24 cellular contexts compared by ENCODE assay signal in the genomic region with DNA sequence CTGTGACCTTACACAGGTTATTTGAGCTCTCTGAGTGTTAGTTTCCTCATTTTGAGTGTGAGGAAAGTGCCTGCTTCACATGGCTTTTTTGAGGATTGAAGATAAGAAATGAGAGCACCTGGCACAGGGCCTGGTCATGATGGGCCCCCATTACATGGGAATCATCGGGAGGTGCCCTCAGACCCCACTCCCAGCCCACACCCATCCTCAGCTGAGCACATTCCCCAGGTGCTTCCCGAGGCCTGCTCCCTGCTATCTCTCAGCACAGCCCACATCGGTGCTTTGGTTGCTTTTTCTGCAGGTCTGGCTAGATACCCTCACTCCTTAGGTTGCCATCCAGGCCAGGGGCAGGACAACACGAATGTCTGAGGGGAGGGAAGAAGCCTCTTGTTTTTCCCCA. TPM values are rescaled to one million over a fixed set of nuclear protein-coding genes. Genes with fewer than 3 reads are reported as not detected.
DNase-seq lines count a peak whose midpoint lies in the region; ATAC-seq, FAIRE-seq and TF ChIP-seq lines count a peak whose summit lies in the region.
"Had no signal": no experiment of that assay in that cellular context is flagged by ENCODE, and none has a peak within 500 bp of the region (broad histone marks: within the 10 kb centered on the region; RNA-seq: fewer than 3 reads in every experiment).

No MANE protein-coding gene starts in this region.

- H3K9ac ChIP-seq in kidney (ENCODE audit: low read length in 2 of 2), result no peak overlapping the region
- H3K9ac ChIP-seq: BLaER1 had no signal

- H3K4me1 Mint-ChIP-seq in activated naive CD8-positive, alpha-beta T cell treated with anti-CD3 and anti-CD28 coated beads, Interleukin-2, amount 50 U/mL, for 24 hours, result no peaks in the 10 kb centered on the region
- H3K4me1 Mint-ChIP-seq: CD4-positive, CD25-positive, alpha-beta regulatory T cell; GM23338 had no signal

- H3K27ac ChIP-seq in VCaP (peak overlapping the region; percentile 68; the same call in 1 of the 2 replicates), kidney (ENCODE audit: low read depth in 2 of 2, low read length in 2 of 2) (no peak overlapping the region), right lobe of liver (peak overlapping the region in 2 of 3 donors; percentile 19 to 70), spleen (no peak overlapping the region)
- H3K27ac ChIP-seq: BLaER1, C4-2B had no signal

- H3K27ac Mint-ChIP-seq in activated naive CD8-positive, alpha-beta T cell treated with anti-CD3 and anti-CD28 coated beads, Interleukin-2, amount 50 U/mL, for 24 hours, result no peak overlapping the region
- H3K27ac Mint-ChIP-seq: B cell; CD4-positive, CD25-positive, alpha-beta regulatory T cell; CD8-positive, alpha-beta T cell; GM23338; H9 had no signal

- H3K4me1 ChIP-seq in kidney (ENCODE audit: control insufficient read depth in 1 of 2, insufficient read depth in 1 of 2, low read depth in 1 of 2, low read length in 2 of 2), result peaks cover 2 to 5% of the 10 kb centered on the region in 2 donors
- peaks cover 0 to 88% (median 32%) of the 10 kb centered on the region in 4 donors for H3K4me1 ChIP-seq in right lobe of liver
- H3K4me1 ChIP-seq in spleen, result peaks cover 0 to under 1% (median 0%) of the 10 kb centered on the region in 6 donors

- peak; percentile 52 for DNase-seq in kidney
- peak in 1 of 3 donors; percentile 43 for DNase-seq in right lobe of liver
- DNase-seq in spleen, result peak; percentile 50
- no peak for DNase-seq in iPS-NIHi7 (ENCODE audit: extremely low spot score)
- DNase-seq in activated naive CD8-positive, alpha-beta T cell treated with anti-CD3 and anti-CD28 coated beads, Interleukin-2, amount 50 U/mL, for 24 hours, result no peak
- no peak for DNase-seq in stimulated activated CD4-positive, alpha-beta T cell treated with anti-CD3 and anti-CD28 coated beads, Interleukin-4, amount 100 ng/mL, for 24 hours
- no peak for DNase-seq in effector CD8-positive, alpha-beta T cell (lab: John Stamatoyannopoulos, UW)
- DNase-seq: CD4-positive, CD25-positive, alpha-beta regulatory T cell; CD8-positive, alpha-beta T cell; DMS 273 treated with DMSO at 0.1 percent for 48 hours; DMS79; EL; GDM1; H9 had no signal

- no peak overlapping the region for H3K4me3 Mint-ChIP-seq in activated naive CD8-positive, alpha-beta T cell treated with anti-CD3 and anti-CD28 coated beads, Interleukin-2, amount 50 U/mL, for 24 hours
- H3K4me3 Mint-ChIP-seq: B cell; CD4-positive, CD25-positive, alpha-beta regulatory T cell; CD8-positive, alpha-beta T cell; GM23338; H9 had no signal

- no peaks in the 10 kb centered on the region for H3K36me3 Mint-ChIP-seq in activated naive CD8-positive, alpha-beta T cell treated with anti-CD3 and anti-CD28 coated beads, Interleukin-2, amount 50 U/mL, for 24 hours (ENCODE audit: low read depth)
- H3K36me3 Mint-ChIP-seq: CD4-positive, CD25-positive, alpha-beta regulatory T cell; CD8-positive, alpha-beta T cell had no signal

- TF ChIP-seq POLR2A in right lobe of liver (IDR thresholded peaks at IDR 0.05), result no peak
- no peak for TF ChIP-seq POLR2A in spleen (IDR thresholded peaks at IDR 0.05)

- no peaks in the 10 kb centered on the region for H3K9me3 Mint-ChIP-seq in activated naive CD8-positive, alpha-beta T cell treated with anti-CD3 and anti-CD28 coated beads, Interleukin-2, amount 50 U/mL, for 24 hours
- H3K9me3 Mint-ChIP-seq: CD4-positive, CD25-positive, alpha-beta regulatory T cell; CD8-positive, alpha-beta T cell; GM23338; H9 had no signal

- H3K27me3 ChIP-seq in right lobe of liver (no peaks in the 10 kb centered on the region), spleen (replicated peaks in 1 of 7) (no peaks in the 10 kb centered on the region)
- H3K27me3 ChIP-seq: BLaER1 had no signal

- no peaks in the 10 kb centered on the region for H3K36me3 ChIP-seq in kidney (ENCODE audit: control insufficient read depth in 1 of 2, insufficient read depth in 2 of 2, low read length in 2 of 2)
- H3K36me3 ChIP-seq in right lobe of liver, result peaks cover 0 to 20% (median 6%) of the 10 kb centered on the region in 4 donors
- peaks cover 0 to 54% (median 0%) of the 10 kb centered on the region in 6 donors for H3K36me3 ChIP-seq in spleen
- H3K36me3 ChIP-seq: BLaER1 had no signal

- no peak for FAIRE-seq in kidney (lab: Jason Lieb, UNC)
- FAIRE-seq: A204.1, D721Med, GM12878, GM19239 had no signal

- intact Hi-C loops in kidney (cut with DNase I), result no loop called here
- intact Hi-C loops in right lobe of liver (cut with DNase I), result no loop called here
- intact Hi-C loops in spleen (cut with DNase I; ENCODE audit: low total_unique reads), result no loop called here

- WGBS in right lobe of liver (ENCODE audit: insufficient coverage, low coverage, low lambda C conversion rate, missing lambda C conversion rate), result 44% methylated on average over 2 of the region's 4 CpGs
- 71 to 81% (median 79%) methylated on average over 4 of the region's 4 CpGs for WGBS in spleen, 5 donors

- no peak overlapping the region for H3K4me3 ChIP-seq in kidney (ENCODE audit: low read length in 2 of 2)
- H3K4me3 ChIP-seq in right lobe of liver, result no peak overlapping the region
- no peak overlapping the region for H3K4me3 ChIP-seq in spleen
- H3K4me3 ChIP-seq: BLaER1, GM12878, GM23338 had no signal

- no peak for TF ChIP-seq CTCF in VCaP (conservative IDR thresholded peaks at IDR 0.05)
- no peak for TF ChIP-seq CTCF in kidney (IDR thresholded peaks at IDR 0.05; ENCODE audit: borderline replicate concordance, extremely low read depth, insufficient read depth)
- no peak for TF ChIP-seq CTCF in right lobe of liver (IDR thresholded peaks at IDR 0.05)
- no peak for TF ChIP-seq CTCF in spleen (IDR thresholded peaks at IDR 0.05 in 8 of 11, conservative IDR thresholded peaks at IDR 0.05 in 3 of 11)

- no peak for ATAC-seq in right lobe of liver
- ATAC-seq in activated naive CD8-positive, alpha-beta T cell treated with anti-CD3 and anti-CD28 coated beads, Interleukin-2, amount 50 U/mL, for 24 hours, result no peak
- ATAC-seq: CD8-positive, alpha-beta T cell; HCT116 had no signal

- H3K9me3 ChIP-seq in kidney (ENCODE audit: control insufficient read depth in 1 of 2, low read length in 2 of 2) (no peaks in the 10 kb centered on the region), right lobe of liver (no peaks in the 10 kb centered on the region), spleen (no peaks in the 10 kb centered on the region)
- H3K9me3 ChIP-seq: BLaER1 had no signal

- H3K27me3 Mint-ChIP-seq in activated naive CD8-positive, alpha-beta T cell treated with anti-CD3 and anti-CD28 coated beads, Interleukin-2, amount 50 U/mL, for 24 hours, result no peaks in the 10 kb centered on the region
- H3K27me3 Mint-ChIP-seq: B cell; CD4-positive, CD25-positive, alpha-beta regulatory T cell had no signal

RNA-seq across cellular contexts. Expression of gene DGAT2, which starts 16.6 kb away (rescaled TPM):
- total RNA-seq in kidney (1.4 TPM), right lobe of liver (100 to 1,000 TPM in 5 of 6 experiments, 10 to 100 TPM in 1; 33.1 to 166 (median 124) TPM), spleen (10 to 100 TPM; 14.1 to 71.7 (median 22.5) TPM)
- polyA plus RNA-seq in kidney (ENCODE audit: insufficient read depth, low read depth, low replicate concordance) (7.0 TPM), spleen (1 to 10 TPM; 3.5 to 9.5 (median 6.4) TPM)
- total RNA-seq: CD8-positive, alpha-beta T cell had no signal

RNA-seq across cellular contexts. Expression of gene UVRAG, which starts 29.8 kb away (rescaled TPM):
- total RNA-seq in kidney (27.9 TPM), right lobe of liver (10 to 100 TPM in 3 of 6 experiments, 1 to 10 TPM in 3; 8.8 to 12.6 (median 10.3) TPM), spleen (10 to 100 TPM; 35.0 to 80.8 (median 58.8) TPM)
- polyA plus RNA-seq in kidney (ENCODE audit: insufficient read depth, low read depth, low replicate concordance) (7.2 TPM), spleen (10 to 100 TPM; 13.8 to 15.7 (median 14.8) TPM)

Comparison
In these comparisons a context has a peak if more than half of its experiments do, and no peak if none do; other contexts are left out.
1. H3K27ac ChIP-seq: peak in VCaP (single experiment) and right lobe of liver (2 of 3); none in kidney (0 of 2) and spleen (0 of 8).
2. DNase-seq: peak in kidney (single experiment) and spleen (single experiment); none in iPS-NIHi7 (single experiment), activated naive CD8-positive, alpha-beta T cell treated with anti-CD3 and anti-CD28 coated beads, Interleukin-2, amount 50 U/mL, for 24 hours (single experiment), stimulated activated CD4-positive, alpha-beta T cell treated with anti-CD3 and anti-CD28 coated beads, Interleukin-4, amount 100 ng/mL, for 24 hours (single experiment) and effector CD8-positive, alpha-beta T cell (single experiment).